11 cellular contexts compared by ENCODE assay signal in the genomic region with DNA sequence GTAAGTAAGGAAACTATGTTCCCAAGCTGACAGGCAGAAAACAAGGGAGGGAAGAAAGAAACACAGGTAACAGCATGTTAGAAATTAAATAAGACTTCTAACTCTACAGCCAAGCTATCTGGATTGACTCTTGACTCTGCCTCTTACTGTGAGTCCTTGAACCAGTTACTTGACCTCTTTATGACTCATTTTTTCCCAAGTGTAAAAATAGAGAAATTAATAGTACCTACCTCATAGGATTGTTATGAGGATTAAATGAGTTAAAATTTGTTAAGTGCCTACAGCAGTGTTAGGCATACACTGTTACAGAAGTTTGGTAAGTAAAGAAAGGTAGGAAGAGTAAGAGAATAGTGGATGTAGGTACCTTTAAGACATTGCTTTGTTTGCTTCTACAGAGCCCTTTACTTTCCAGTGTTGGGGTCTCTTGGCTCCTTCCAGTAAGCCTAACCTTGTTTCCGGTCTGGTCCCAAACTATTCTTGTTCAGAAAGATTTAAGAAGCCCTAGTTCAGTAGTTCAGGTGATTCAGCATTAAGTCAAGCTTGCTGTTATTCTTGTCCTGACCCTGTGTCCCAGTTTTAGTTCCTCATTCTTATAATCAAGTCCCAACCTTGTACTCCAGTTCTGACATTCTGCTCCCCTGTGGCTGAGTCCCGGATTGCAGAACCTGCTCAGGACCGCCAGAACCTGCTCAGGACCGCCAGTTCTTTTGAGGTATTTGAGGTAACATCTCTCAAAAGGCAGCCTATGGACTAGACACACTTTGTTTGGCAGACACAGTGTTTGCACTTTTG.
DNase-seq lines count a peak whose midpoint lies in the region; ATAC-seq and TF ChIP-seq lines count a peak whose summit lies in the region.
"Had no signal": no experiment of that assay in that cellular context is flagged by ENCODE, and none has a peak within 500 bp of the region (broad histone marks: within the 10 kb centered on the region; RNA-seq: fewer than 3 reads in every experiment).

No MANE protein-coding gene starts in this region.

- H3K27me3 ChIP-seq in PC-9 (ENCODE audit: insufficient read depth, low read depth) = no peaks in the 10 kb centered on the region

- no peak overlapping the region for H3K27ac ChIP-seq in PC-9
- H3K27ac ChIP-seq: parathyroid adenoma had no signal

- no peaks in the 10 kb centered on the region for H3K36me3 ChIP-seq in PC-9 (ENCODE audit: low read depth)

- no peaks in the 10 kb centered on the region for H3K9me3 ChIP-seq in PC-9 (ENCODE audit: insufficient read depth, low read depth)

- H3K4me2 ChIP-seq in PC-9 = no peak overlapping the region

- peaks cover 14% of the 10 kb centered on the region for H3K9me3 Mint-ChIP-seq in stimulated activated effector memory CD8-positive, alpha-beta T cell treated with anti-CD3 and anti-CD28 coated beads, Interleukin-12 subunit alpha, Interleukin-12 subunit beta, amount 100 ng/mL, for 72 hours

- H3K9me2 ChIP-seq in PC-9 (ENCODE audit: insufficient read depth) = no peaks in the 10 kb centered on the region; the same call in 1 of the 2 replicates

- H3F3A ChIP-seq in PC-9 (ENCODE audit: insufficient read depth, low read depth) = no peaks in the 10 kb centered on the region

- DNase-seq in GM10266 (ENCODE audit: extremely low spot score) (peak; percentile 13), epithelial cell of proximal tubule (ENCODE audit: low read depth) (peak; percentile 59), PC-9 (no peak), NCI-H146 treated with DMSO at 0.1 percent for 48 hours (lab: John Stamatoyannopoulos, UW; ENCODE audit: unreplicated experiment) (no peak)
- DNase-seq in stimulated activated effector memory CD8-positive, alpha-beta T cell treated with anti-CD3 and anti-CD28 coated beads, Interleukin-12 subunit alpha, Interleukin-12 subunit beta, amount 100 ng/mL, for 72 hours (ENCODE audit: low spot score in 2 of 2) = no peak
- DNase-seq: T-helper 17 cell had no signal

- H3K4me1 Mint-ChIP-seq in stimulated activated effector memory CD8-positive, alpha-beta T cell treated with anti-CD3 and anti-CD28 coated beads, Interleukin-12 subunit alpha, Interleukin-12 subunit beta, amount 100 ng/mL, for 72 hours = no peaks in the 10 kb centered on the region
- H3K4me1 Mint-ChIP-seq: activated T-helper 17 cell treated with anti-CD3 and anti-CD28 coated beads, Interleukin-2, amount 50 U/mL, for 72 hours; T-helper 17 cell had no signal

- H4K20me1 ChIP-seq in PC-9 (ENCODE audit: insufficient read depth) = no peaks in the 10 kb centered on the region

- CTCF ChIA-PET in PC-9 (lab: Charles Lee) = no interaction called here

- H3K4me3 ChIP-seq in epithelial cell of proximal tubule (ENCODE audit: low read depth, low read length) (no peak overlapping the region), PC-9 (no peak overlapping the region)

- no peak overlapping the region for H3K27ac Mint-ChIP-seq in stimulated activated effector memory CD8-positive, alpha-beta T cell treated with anti-CD3 and anti-CD28 coated beads, Interleukin-12 subunit alpha, Interleukin-12 subunit beta, amount 100 ng/mL, for 72 hours
- H3K27ac Mint-ChIP-seq: activated T-helper 17 cell treated with anti-CD3 and anti-CD28 coated beads, Interleukin-2, amount 50 U/mL, for 72 hours; T-helper 17 cell had no signal

- TF ChIP-seq CTCF in GM10266 (IDR thresholded peaks at IDR 0.05; ENCODE audit: control insufficient read depth, insufficient read depth, low read depth, missing control alignments) = no peak
- TF ChIP-seq CTCF in epithelial cell of proximal tubule (conservative IDR thresholded peaks at IDR 0.05; ENCODE audit: low read depth, low read length) = peak; percentile 27
- no peak for TF ChIP-seq CTCF in PC-9 (conservative IDR thresholded peaks at IDR 0.05)

- intact Hi-C loops in PC-9 (cut with micrococcal nuclease; ENCODE audit: unreplicated experiment) = no loop called here

- 0 out of 2 replicates have a peak, but pooled peaks cover 3% of the 10 kb centered on the region for H3K4me1 ChIP-seq in PC-9 (replicated peaks; ENCODE audit: insufficient read depth)

- H3K36me3 Mint-ChIP-seq in stimulated activated effector memory CD8-positive, alpha-beta T cell treated with anti-CD3 and anti-CD28 coated beads, Interleukin-12 subunit alpha, Interleukin-12 subunit beta, amount 100 ng/mL, for 72 hours = no peaks in the 10 kb centered on the region

- ATAC-seq in GM21360 (IDR thresholded peaks at IDR 0.05; ENCODE audit: unreplicated experiment) = peak; percentile 82
- peak; percentile 64 for ATAC-seq in HG03135 (IDR thresholded peaks at IDR 0.05; ENCODE audit: unreplicated experiment)
- no peak for ATAC-seq in stimulated activated effector memory CD8-positive, alpha-beta T cell treated with anti-CD3 and anti-CD28 coated beads, Interleukin-12 subunit alpha, Interleukin-12 subunit beta, amount 100 ng/mL, for 72 hours
- ATAC-seq in HG03097 (IDR thresholded peaks at IDR 0.05; ENCODE audit: low FRiP score, unreplicated experiment) = no peak
- ATAC-seq: activated T-helper 17 cell treated with anti-CD3 and anti-CD28 coated beads, Interleukin-2, amount 50 U/mL, for 72 hours; T-helper 17 cell had no signal

- no peak overlapping the region for H2AFZ ChIP-seq in PC-9
- H2AFZ ChIP-seq: parathyroid adenoma had no signal

- BruUV-seq in PC-9 (replicated peaks; lab: Mats Ljungman, UMichigan) = no TSS peak

- H3K79me2 ChIP-seq in PC-9 (ENCODE audit: low read depth) = no peaks in the 10 kb centered on the region

- no peak overlapping the region for H3K4me3 Mint-ChIP-seq in stimulated activated effector memory CD8-positive, alpha-beta T cell treated with anti-CD3 and anti-CD28 coated beads, Interleukin-12 subunit alpha, Interleukin-12 subunit beta, amount 100 ng/mL, for 72 hours
- H3K4me3 Mint-ChIP-seq: activated T-helper 17 cell treated with anti-CD3 and anti-CD28 coated beads, Interleukin-2, amount 50 U/mL, for 72 hours; T-helper 17 cell had no signal

- POLR2A ChIA-PET in PC-9 (lab: Charles Lee; ENCODE audit: unreplicated experiment) = no interaction called here

Comparison
In these comparisons a context has a peak if more than half of its experiments do, and no peak if none do; other contexts are left out.
1. DNase-seq: peak in GM10266 (single experiment) and epithelial cell of proximal tubule (single experiment); none in PC-9 (0 of 2), stimulated activated effector memory CD8-positive, alpha-beta T cell treated with anti-CD3 and anti-CD28 coated beads, Interleukin-12 subunit alpha, Interleukin-12 subunit beta, amount 100 ng/mL, for 72 hours (0 of 2) and NCI-H146 treated with DMSO at 0.1 percent for 48 hours (single experiment).
2. ATAC-seq: peak in GM21360 (single experiment) and HG03135 (single experiment); none in stimulated activated effector memory CD8-positive, alpha-beta T cell treated with anti-CD3 and anti-CD28 coated beads, Interleukin-12 subunit alpha, Interleukin-12 subunit beta, amount 100 ng/mL, for 72 hours (single experiment) and HG03097 (single experiment).